Comparison of ENCODE assay signal across 1 cellular context in the genomic region with DNA sequence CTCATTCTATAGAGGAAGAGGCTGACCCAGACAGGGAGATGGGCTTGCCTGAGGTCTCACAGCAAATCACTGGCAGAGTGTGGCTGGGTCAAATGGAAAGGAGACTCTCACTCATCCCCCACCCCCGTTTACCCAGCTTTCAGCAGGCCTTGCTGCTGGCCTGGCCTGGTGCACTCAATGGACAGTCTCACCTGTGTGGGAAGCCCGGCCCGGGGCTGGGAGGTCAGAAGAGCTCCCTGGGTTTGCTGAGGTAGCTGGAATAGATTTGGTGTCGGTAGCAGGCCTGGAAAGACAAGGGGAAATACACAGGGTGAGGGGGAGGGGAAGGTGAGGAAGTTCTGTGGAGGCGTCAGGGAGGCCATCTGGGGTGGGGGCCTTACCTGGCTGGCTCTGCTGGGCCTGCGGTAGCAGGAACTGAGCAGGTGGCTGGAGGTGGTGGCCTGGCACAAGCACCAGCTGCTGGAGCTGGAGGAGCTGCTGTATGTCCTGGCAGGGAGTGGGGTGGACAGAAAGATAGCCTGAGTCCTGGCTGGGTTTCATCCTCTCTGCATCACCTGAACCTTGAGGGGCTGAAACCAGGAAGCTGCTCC.
TF ChIP-seq lines count a peak whose summit lies in the region.

No MANE protein-coding gene starts in this region.

TF ChIP-seq in GM23338, 12 proteins besides CTCF, POLR2A, EP300 and RAD21 (continued from another document):
- TF ChIP-seq REST (IDR thresholded peaks at IDR 0.05; ENCODE audit: unreplicated experiment) = no peak
- TF ChIP-seq STAT1 (IDR thresholded peaks at IDR 0.05; ENCODE audit: unreplicated experiment) = no peak
- no peak for TF ChIP-seq POLR2AphosphoS5 (IDR thresholded peaks at IDR 0.05; ENCODE audit: low read depth)
- TF ChIP-seq ETS1 (IDR thresholded peaks at IDR 0.05) = no peak
